8 cellular contexts compared by ENCODE assay signal in the genomic region with DNA sequence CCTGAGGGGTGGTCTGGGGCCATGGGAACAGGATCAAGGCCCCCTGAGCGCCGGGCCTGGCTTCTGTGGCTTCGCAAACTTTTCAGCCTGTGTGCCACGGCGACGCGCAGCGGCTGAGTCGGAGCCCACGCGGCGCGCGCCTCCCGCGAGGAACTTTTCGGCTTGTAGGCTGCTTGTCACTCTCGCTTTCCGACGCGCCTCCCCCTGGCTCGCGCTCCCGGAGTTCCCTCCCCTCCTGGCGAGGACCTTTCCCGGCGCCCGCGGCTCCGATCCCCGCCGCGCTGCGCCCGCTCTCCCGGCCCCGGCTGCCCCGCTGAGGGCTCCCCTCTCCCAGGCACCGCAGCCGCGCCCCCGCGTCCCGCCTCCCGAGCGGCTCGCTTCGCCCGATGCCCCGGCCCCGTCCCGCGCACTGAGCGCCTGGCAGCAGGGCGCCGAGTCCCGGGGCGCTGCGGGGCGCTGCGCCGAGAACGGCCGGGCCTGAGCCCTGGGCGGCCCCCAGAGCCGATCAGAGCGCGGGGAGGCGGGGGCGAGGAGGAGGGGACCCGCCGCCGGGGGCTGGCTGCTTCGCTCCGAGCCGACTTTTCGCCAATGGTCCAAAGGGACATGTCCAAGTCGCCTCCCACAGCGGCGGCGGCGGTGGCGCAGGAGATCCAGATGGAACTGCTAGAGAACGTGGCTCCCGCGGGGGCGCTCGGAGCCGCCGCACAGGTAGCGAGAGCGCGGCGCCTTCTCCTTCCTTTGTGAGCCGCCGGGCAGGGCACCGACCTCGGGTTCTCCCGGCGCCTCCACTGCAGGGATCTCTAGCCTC. TPM values are rescaled to one million over a fixed set of nuclear protein-coding genes. Genes with fewer than 3 reads are reported as not detected.
DNase-seq lines count a peak whose midpoint lies in the region; ATAC-seq, FAIRE-seq and TF ChIP-seq lines count a peak whose summit lies in the region.

A gene (plus strand): TSS at position 276 of the 808 bp plus-strand sequence.

- 1% methylated on average over 100 of the region's 100 CpGs for WGBS in ectodermal cell, 2 experiments
- under 1% methylated on average over 100 of the region's 100 CpGs for WGBS in thymus

- H3K36me3 ChIP-seq in ectodermal cell (ENCODE audit: control insufficient read depth, insufficient read depth, low read length) (no peaks in the 10 kb centered on the region), lower lobe of right lung (no peaks in the 10 kb centered on the region), thymus (ENCODE audit: control insufficient read depth, insufficient read depth) (no peaks in the 10 kb centered on the region)

- DNase-seq in D721Med (ENCODE audit: insufficient read length, low spot score) = peak; percentile 25
- DNase-seq in NCI-H1092 treated with DMSO at 0.1 percent for 48 hours (lab: John Stamatoyannopoulos, UW) = peak; percentile 19
- peak; percentile 57 for DNase-seq in lower lobe of right lung
- DNase-seq in activated CD8-positive, alpha-beta memory T cell treated with anti-CD3 and anti-CD28 coated beads, Interleukin-2, amount 50 U/mL, for 4 hours = no peak

- FAIRE-seq in D721Med (lab: Jason Lieb, UNC) = no peak

- H3K4me1 ChIP-seq in ectodermal cell (ENCODE audit: control insufficient read depth, insufficient read depth, low read length) = peaks cover 5% of the 10 kb centered on the region
- H3K4me1 ChIP-seq in lower lobe of right lung = peaks cover 4% of the 10 kb centered on the region
- no peaks in the 10 kb centered on the region for H3K4me1 ChIP-seq in thymus (ENCODE audit: control insufficient read depth, insufficient read depth, low read length)

- no peak within 1 kb of the TSS for H3K27ac ChIP-seq in ectodermal cell (ENCODE audit: insufficient read depth, low read depth, low read length, poor library complexity, severe bottlenecking)
- H3K27ac ChIP-seq in lower lobe of right lung = peak within 1 kb of the TSS; percentile 64
- peak within 1 kb of the TSS; percentile 37 for H3K27ac ChIP-seq in thymus (ENCODE audit: low read depth)

- no peak for TF ChIP-seq CTCF in D721Med (IDR thresholded peaks at IDR 0.05; ENCODE audit: insufficient read depth, missing control alignments)
- TF ChIP-seq CTCF in lower lobe of right lung (IDR thresholded peaks at IDR 0.05) = no peak

- H3K9me3 ChIP-seq in ectodermal cell (ENCODE audit: control insufficient read depth, low read length) (no peaks in the 10 kb centered on the region), lower lobe of right lung (no peaks in the 10 kb centered on the region), thymus (ENCODE audit: control insufficient read depth) (no peaks in the 10 kb centered on the region)

- ATAC-seq in lower lobe of right lung (peak; percentile 56 to 74), HG03280 (IDR thresholded peaks at IDR 0.05; ENCODE audit: unreplicated experiment) (no peak), GM18873 (IDR thresholded peaks at IDR 0.05; ENCODE audit: low FRiP score, unreplicated experiment) (no peak)

- H3K27me3 ChIP-seq in ectodermal cell (ENCODE audit: control insufficient read depth, insufficient read depth, low read length, poor library complexity, severe bottlenecking) (peaks cover 41% of the 10 kb centered on the region), lower lobe of right lung (ENCODE audit: low read depth) (peaks cover 20% of the 10 kb centered on the region), thymus (ENCODE audit: control insufficient read depth, insufficient read depth) (peaks cover 27% of the 10 kb centered on the region)

- H3K4me3 ChIP-seq in ectodermal cell (ENCODE audit: insufficient read depth, low read depth, low read length) (peak within 1 kb of the TSS; percentile 47), lower lobe of right lung (peak within 1 kb of the TSS; percentile 61), thymus (ENCODE audit: low read length) (peak within 1 kb of the TSS; percentile 45)

- intact Hi-C loops in lower lobe of right lung (cut with DNase I) = no loop called here

RNA-seq across cellular contexts. Expression of the gene that starts here (rescaled TPM):
- 1.2 TPM for polyA plus RNA-seq in ectodermal cell (2013, experiment 1 of 4)
- polyA plus RNA-seq in ectodermal cell (2013, experiment 2 of 4) = 1.2 TPM
- polyA plus RNA-seq in ectodermal cell (2013, experiment 3 of 4) = 0.96 TPM
- 1.5 TPM for polyA plus RNA-seq in ectodermal cell (2013, experiment 4 of 4)
- 1.4 TPM for total RNA-seq in lower lobe of right lung
- 3.9 TPM for polyA plus RNA-seq in thymus

Comparison
In these comparisons a context has a peak if more than half of its experiments do, and no peak if none do; other contexts are left out.
1. ATAC-seq: peak in lower lobe of right lung (2 of 2); none in HG03280 (single experiment) and GM18873 (single experiment).
2. Peak in every context shown above with its lines, with median percentiles within 50 percentile points of each other: H3K4me3 ChIP-seq.